ENCODE assay signal across 1 cellular context in the genomic region with DNA sequence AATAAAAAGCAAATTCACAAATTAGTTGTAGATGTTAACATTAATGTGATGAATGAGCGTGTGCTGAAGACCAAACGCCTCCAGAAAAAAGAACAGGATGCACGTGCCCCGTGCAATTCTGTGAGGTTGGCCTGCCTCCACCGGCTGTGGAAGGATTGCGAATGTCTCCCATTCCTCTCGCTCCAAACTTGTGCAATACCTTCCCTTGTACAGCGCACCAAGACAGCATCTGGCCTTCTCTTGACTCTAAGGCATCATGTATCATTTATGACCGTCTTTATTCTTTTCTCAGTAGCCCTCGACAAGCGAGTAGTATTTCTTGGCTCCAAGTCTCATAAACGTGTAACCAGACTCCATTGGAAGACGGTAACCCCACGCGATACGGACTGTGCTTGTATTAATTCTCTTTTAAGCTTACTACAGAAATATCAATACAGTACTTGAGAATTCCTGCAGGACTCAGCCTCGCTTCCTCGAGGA.
A peak's percentile ranks its signal among the peaks of the same experiment; 100 is the strongest.
TF ChIP-seq lines count a peak whose summit lies in the region.

No MANE protein-coding gene starts in this region.

TF ChIP-seq in HepG2, 621 proteins besides CTCF, POLR2A, EP300 and RAD21 (continues in another document):
- no peak for TF ChIP-seq NCOA1 (CRISPR knock-in tag; IDR thresholded peaks at IDR 0.05)
- TF ChIP-seq AKAP8 (CRISPR knock-in tag; IDR thresholded peaks at IDR 0.05) = no peak
- no peak for TF ChIP-seq ZNF225 (CRISPR knock-in tag; IDR thresholded peaks at IDR 0.05)
- no peak for TF ChIP-seq REXO4 (CRISPR knock-in tag; IDR thresholded peaks at IDR 0.05; ENCODE audit: borderline replicate concordance)
- no peak for TF ChIP-seq ZNF670 (CRISPR knock-in tag; IDR thresholded peaks at IDR 0.05; ENCODE audit: borderline replicate concordance)
- TF ChIP-seq ZNF562 (CRISPR knock-in tag; IDR thresholded peaks at IDR 0.05; ENCODE audit: borderline replicate concordance) = no peak
- TF ChIP-seq MAFG (CRISPR knock-in tag; IDR thresholded peaks at IDR 0.05) = no peak
- TF ChIP-seq KLF15 (CRISPR knock-in tag; IDR thresholded peaks at IDR 0.05; ENCODE audit: borderline replicate concordance) = no peak
- TF ChIP-seq ARNT2 (CRISPR knock-in tag; IDR thresholded peaks at IDR 0.05; ENCODE audit: low read depth) = no peak; the same call in 1 of the 2 replicates
- TF ChIP-seq ZNF317 (CRISPR knock-in tag; IDR thresholded peaks at IDR 0.05) = peak; percentile 39; the same call in 1 of the 2 replicates
- no peak for TF ChIP-seq ATF1 (CRISPR knock-in tag; IDR thresholded peaks at IDR 0.05)
- TF ChIP-seq ZNF879 (CRISPR knock-in tag; IDR thresholded peaks at IDR 0.05) = 0 out of 2 replicates have a peak, but pooled peaks have one; percentile 78
- TF ChIP-seq MLLT10 (CRISPR knock-in tag; IDR thresholded peaks at IDR 0.05) = no peak
- TF ChIP-seq ZNF432 (CRISPR knock-in tag; IDR thresholded peaks at IDR 0.05; ENCODE audit: borderline replicate concordance) = no peak
- TF ChIP-seq HES4 (CRISPR knock-in tag; IDR thresholded peaks at IDR 0.05; ENCODE audit: borderline replicate concordance) = no peak
- no peak for TF ChIP-seq ZNF337 (CRISPR knock-in tag; IDR thresholded peaks at IDR 0.05; ENCODE audit: borderline replicate concordance, low read depth)
- TF ChIP-seq HDAC1 (CRISPR knock-in tag; IDR thresholded peaks at IDR 0.05) = no peak; the same call in 1 of the 2 replicates
- no peak for TF ChIP-seq ZNF331 (CRISPR knock-in tag; IDR thresholded peaks at IDR 0.05)
- TF ChIP-seq ZBTB25 (CRISPR knock-in tag; IDR thresholded peaks at IDR 0.05) = no peak
- TF ChIP-seq ZNF501 (CRISPR knock-in tag; IDR thresholded peaks at IDR 0.05) = peak; percentile 82
- TF ChIP-seq ZNF503 (CRISPR knock-in tag; IDR thresholded peaks at IDR 0.05) = no peak
- TF ChIP-seq GLI4 (CRISPR knock-in tag; IDR thresholded peaks at IDR 0.05; ENCODE audit: borderline replicate concordance) = 0 out of 2 replicates have a peak, but pooled peaks have one; percentile 59
- no peak for TF ChIP-seq ZNF850 (CRISPR knock-in tag; conservative IDR thresholded peaks at IDR 0.05)
- TF ChIP-seq SRSF9 (IDR thresholded peaks at IDR 0.05; ENCODE audit: borderline replicate concordance, insufficient read depth, low read depth, low read length, poor library complexity, severe bottlenecking) = no peak
- TF ChIP-seq ARNTL (CRISPR knock-in tag; IDR thresholded peaks at IDR 0.05) = no peak
- TF ChIP-seq, protein P1, sequence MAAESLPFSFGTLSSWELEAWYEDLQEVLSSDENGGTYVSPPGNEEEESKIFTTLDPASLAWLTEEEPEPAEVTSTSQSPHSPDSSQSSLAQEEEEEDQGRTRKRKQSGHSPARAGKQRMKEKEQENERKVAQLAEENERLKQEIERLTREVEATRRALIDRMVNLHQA (CRISPR knock-in tag; IDR thresholded peaks at IDR 0.05) = no peak
- no peak; the same call in 1 of the 2 replicates for TF ChIP-seq NKX3-1 (CRISPR knock-in tag; IDR thresholded peaks at IDR 0.05)
- TF ChIP-seq ZNF563 (CRISPR knock-in tag; IDR thresholded peaks at IDR 0.05) = 0 out of 2 replicates have a peak, but pooled peaks have one; percentile 1
- TF ChIP-seq ATAD3A (CRISPR knock-in tag; IDR thresholded peaks at IDR 0.05) = no peak
- peak; percentile 48; the same call in 1 of the 2 replicates for TF ChIP-seq TMF1 (CRISPR knock-in tag; IDR thresholded peaks at IDR 0.05; ENCODE audit: low read depth)
- TF ChIP-seq, protein P2, sequence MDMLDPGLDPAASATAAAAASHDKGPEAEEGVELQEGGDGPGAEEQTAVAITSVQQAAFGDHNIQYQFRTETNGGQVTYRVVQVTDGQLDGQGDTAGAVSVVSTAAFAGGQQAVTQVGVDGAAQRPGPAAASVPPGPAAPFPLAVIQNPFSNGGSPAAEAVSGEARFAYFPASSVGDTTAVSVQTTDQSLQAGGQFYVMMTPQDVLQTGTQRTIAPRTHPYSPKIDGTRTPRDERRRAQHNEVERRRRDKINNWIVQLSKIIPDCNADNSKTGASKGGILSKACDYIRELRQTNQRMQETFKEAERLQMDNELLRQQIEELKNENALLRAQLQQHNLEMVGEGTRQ (IDR thresholded peaks at IDR 0.05; ENCODE audit: low read depth, low read length) = no peak
- TF ChIP-seq, protein P2 (CRISPR knock-in tag; IDR thresholded peaks at IDR 0.05; ENCODE audit: borderline replicate concordance) = no peak
- no peak for TF ChIP-seq IRF2 (CRISPR knock-in tag; IDR thresholded peaks at IDR 0.05)
- TF ChIP-seq ZNF253 (CRISPR knock-in tag; IDR thresholded peaks at IDR 0.05; ENCODE audit: borderline replicate concordance) = no peak
- TF ChIP-seq, protein P3, sequence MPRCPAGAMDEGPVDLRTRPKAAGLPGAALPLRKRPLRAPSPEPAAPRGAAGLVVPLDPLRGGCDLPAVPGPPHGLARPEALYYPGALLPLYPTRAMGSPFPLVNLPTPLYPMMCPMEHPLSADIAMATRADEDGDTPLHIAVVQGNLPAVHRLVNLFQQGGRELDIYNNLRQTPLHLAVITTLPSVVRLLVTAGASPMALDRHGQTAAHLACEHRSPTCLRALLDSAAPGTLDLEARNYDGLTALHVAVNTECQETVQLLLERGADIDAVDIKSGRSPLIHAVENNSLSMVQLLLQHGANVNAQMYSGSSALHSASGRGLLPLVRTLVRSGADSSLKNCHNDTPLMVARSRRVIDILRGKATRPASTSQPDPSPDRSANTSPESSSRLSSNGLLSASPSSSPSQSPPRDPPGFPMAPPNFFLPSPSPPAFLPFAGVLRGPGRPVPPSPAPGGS (CRISPR knock-in tag; IDR thresholded peaks at IDR 0.05) = no peak
- TF ChIP-seq SMAD3 (CRISPR knock-in tag; IDR thresholded peaks at IDR 0.05) = peak; percentile 90; the same call in 1 of the 2 replicates
- TF ChIP-seq BRD4 (CRISPR knock-in tag; IDR thresholded peaks at IDR 0.05) = 0 out of 2 replicates have a peak, but pooled peaks have one; percentile 50
- 0 out of 2 replicates have a peak, but pooled peaks have one; percentile 31 for TF ChIP-seq IRF9 (CRISPR knock-in tag; IDR thresholded peaks at IDR 0.05; ENCODE audit: borderline replicate concordance)
- TF ChIP-seq ZNF431 (CRISPR knock-in tag; IDR thresholded peaks at IDR 0.05; ENCODE audit: borderline replicate concordance, low read depth) = peak; percentile 48; the same call in 1 of the 2 replicates
- TF ChIP-seq ZSCAN5A (CRISPR knock-in tag; IDR thresholded peaks at IDR 0.05; ENCODE audit: borderline replicate concordance) = no peak
- TF ChIP-seq, protein P4, sequence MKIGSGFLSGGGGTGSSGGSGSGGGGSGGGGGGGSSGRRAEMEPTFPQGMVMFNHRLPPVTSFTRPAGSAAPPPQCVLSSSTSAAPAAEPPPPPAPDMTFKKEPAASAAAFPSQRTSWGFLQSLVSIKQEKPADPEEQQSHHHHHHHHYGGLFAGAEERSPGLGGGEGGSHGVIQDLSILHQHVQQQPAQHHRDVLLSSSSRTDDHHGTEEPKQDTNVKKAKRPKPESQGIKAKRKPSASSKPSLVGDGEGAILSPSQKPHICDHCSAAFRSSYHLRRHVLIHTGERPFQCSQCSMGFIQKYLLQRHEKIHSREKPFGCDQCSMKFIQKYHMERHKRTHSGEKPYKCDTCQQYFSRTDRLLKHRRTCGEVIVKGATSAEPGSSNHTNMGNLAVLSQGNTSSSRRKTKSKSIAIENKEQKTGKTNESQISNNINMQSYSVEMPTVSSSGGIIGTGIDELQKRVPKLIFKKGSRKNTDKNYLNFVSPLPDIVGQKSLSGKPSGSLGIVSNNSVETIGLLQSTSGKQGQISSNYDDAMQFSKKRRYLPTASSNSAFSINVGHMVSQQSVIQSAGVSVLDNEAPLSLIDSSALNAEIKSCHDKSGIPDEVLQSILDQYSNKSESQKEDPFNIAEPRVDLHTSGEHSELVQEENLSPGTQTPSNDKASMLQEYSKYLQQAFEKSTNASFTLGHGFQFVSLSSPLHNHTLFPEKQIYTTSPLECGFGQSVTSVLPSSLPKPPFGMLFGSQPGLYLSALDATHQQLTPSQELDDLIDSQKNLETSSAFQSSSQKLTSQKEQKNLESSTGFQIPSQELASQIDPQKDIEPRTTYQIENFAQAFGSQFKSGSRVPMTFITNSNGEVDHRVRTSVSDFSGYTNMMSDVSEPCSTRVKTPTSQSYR (CRISPR knock-in tag; IDR thresholded peaks at IDR 0.05; ENCODE audit: borderline replicate concordance) = no peak
- 0 out of 2 replicates have a peak, but pooled peaks have one; percentile 8 for TF ChIP-seq KDM5A (IDR thresholded peaks at IDR 0.05; ENCODE audit: borderline replicate concordance, low read length)
- no peak for TF ChIP-seq ESRRA (CRISPR knock-in tag; IDR thresholded peaks at IDR 0.05; ENCODE audit: low read depth)
- TF ChIP-seq THAP11 (CRISPR knock-in tag; IDR thresholded peaks at IDR 0.05) = no peak
- no peak for TF ChIP-seq NR2C2 (CRISPR knock-in tag; IDR thresholded peaks at IDR 0.05; ENCODE audit: borderline replicate concordance)
- TF ChIP-seq MEF2D (CRISPR knock-in tag; IDR thresholded peaks at IDR 0.05) = no peak
- no peak; the same call in 1 of the 2 replicates for TF ChIP-seq ZNF713 (CRISPR knock-in tag; IDR thresholded peaks at IDR 0.05)
- TF ChIP-seq ARID3A (IDR thresholded peaks at IDR 0.05; ENCODE audit: low read depth, low read length) = no peak
- TF ChIP-seq ZNF235 (CRISPR knock-in tag; IDR thresholded peaks at IDR 0.05; ENCODE audit: borderline replicate concordance) = no peak
- no peak for TF ChIP-seq MAF1 (CRISPR knock-in tag; IDR thresholded peaks at IDR 0.05; ENCODE audit: borderline replicate concordance)
- TF ChIP-seq, protein P5, sequence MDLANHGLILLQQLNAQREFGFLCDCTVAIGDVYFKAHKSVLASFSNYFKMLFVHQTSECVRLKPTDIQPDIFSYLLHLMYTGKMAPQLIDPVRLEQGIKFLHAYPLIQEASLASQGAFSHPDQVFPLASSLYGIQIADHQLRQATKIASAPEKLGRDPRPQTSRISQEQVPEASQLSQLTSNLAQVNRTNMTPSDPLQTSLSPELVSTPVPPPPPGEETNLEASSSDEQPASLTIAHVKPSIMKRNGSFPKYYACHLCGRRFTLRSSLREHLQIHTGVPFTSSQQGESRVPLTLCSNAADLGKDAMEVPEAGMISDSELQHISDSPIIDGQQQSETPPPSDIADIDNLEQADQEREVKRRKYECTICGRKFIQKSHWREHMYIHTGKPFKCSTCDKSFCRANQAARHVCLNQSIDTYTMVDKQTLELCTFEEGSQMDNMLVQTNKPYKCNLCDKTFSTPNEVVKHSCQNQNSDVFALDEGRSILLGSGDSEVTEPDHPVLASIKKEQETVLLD (CRISPR knock-in tag; IDR thresholded peaks at IDR 0.05; ENCODE audit: low read depth) = no peak
- no peak for TF ChIP-seq YEATS4 (CRISPR knock-in tag; IDR thresholded peaks at IDR 0.05; ENCODE audit: borderline replicate concordance)
- TF ChIP-seq DR1 (CRISPR knock-in tag; IDR thresholded peaks at IDR 0.05) = no peak
